Comparison of ENCODE assay signal across 26 cellular contexts in genomic region chr1:21414002-21414401, GRCh38.
"Had no signal": no experiment of that assay in that cellular context is flagged by ENCODE, and none has a peak within 500 bp of the region (broad histone marks: within the 10 kb centered on the region; RNA-seq: fewer than 3 reads in every experiment).

No MANE protein-coding gene starts in this region.

- H3K36me3 ChIP-seq: heart right ventricle, left ventricle myocardium inferior, neural progenitor cell, neutrophil, right atrium auricular region, spleen, tibial nerve, upper lobe of left lung, vagina had no signal

- H3K4me2 ChIP-seq: hepatocyte, neural progenitor cell had no signal

- H3K79me2 ChIP-seq: hepatocyte, parathyroid adenoma had no signal

- H3K27me3 ChIP-seq: hepatocyte, right atrium auricular region, upper lobe of left lung, vagina had no signal

- H3K27ac ChIP-seq: heart right ventricle, hepatocyte, left ventricle myocardium inferior, neural progenitor cell, neutrophil, parathyroid adenoma, psoas muscle, right atrium auricular region, skin epidermis, spleen, tibial nerve, upper lobe of left lung, vagina had no signal

- H3K4me1 ChIP-seq: heart right ventricle, left ventricle myocardium inferior, neural progenitor cell, parathyroid adenoma, psoas muscle, right atrium auricular region, spleen, tibial nerve, upper lobe of left lung, vagina had no signal

- DNase-seq: heart right ventricle; left colon; left ventricle myocardium inferior; mesendoderm; naive B cell; natural killer cell; nephron progenitor cell; occipital lobe; psoas muscle; spleen; stimulated activated CD4-positive, alpha-beta T cell treated with anti-CD3 and anti-CD28 coated beads, Interleukin-4, amount 100 ng/mL, for 24 hours; stimulated activated naive CD4-positive, alpha-beta T cell treated with Interleukin-2 at 50 U/mL for 16 hours; stimulated activated naive CD8-positive, alpha-beta T cell treated with anti-CD3 and anti-CD28 coated beads, Interleukin-15, amount 100 ng/mL, for 72 hours; substantia nigra; upper lobe of left lung had no signal

- H2AFZ ChIP-seq: hepatocyte, neural progenitor cell, parathyroid adenoma had no signal

- H3K9me3 ChIP-seq: heart right ventricle, left ventricle myocardium inferior, neutrophil, psoas muscle, right atrium auricular region, spleen, tibial nerve, upper lobe of left lung, vagina had no signal

- ATAC-seq: heart right ventricle; left colon; natural killer cell; psoas muscle; sciatic nerve; stimulated activated effector memory CD8-positive, alpha-beta T cell treated with anti-CD3 and anti-CD28 coated beads, Interleukin-12 subunit alpha, Interleukin-12 subunit beta, amount 100 ng/mL, for 72 hours; stimulated activated naive CD8-positive, alpha-beta T cell treated with anti-CD3 and anti-CD28 coated beads, Interleukin-15, amount 100 ng/mL, for 72 hours had no signal

- H3K9ac ChIP-seq: neural progenitor cell, parathyroid adenoma had no signal

- H3K4me3 ChIP-seq: heart right ventricle, hepatocyte, left ventricle myocardium inferior, lung, neural progenitor cell, psoas muscle, right atrium auricular region, skin epidermis, spleen, tibial nerve, upper lobe of left lung, vagina had no signal
